12 cellular contexts compared by ENCODE assay signal in the genomic region with DNA sequence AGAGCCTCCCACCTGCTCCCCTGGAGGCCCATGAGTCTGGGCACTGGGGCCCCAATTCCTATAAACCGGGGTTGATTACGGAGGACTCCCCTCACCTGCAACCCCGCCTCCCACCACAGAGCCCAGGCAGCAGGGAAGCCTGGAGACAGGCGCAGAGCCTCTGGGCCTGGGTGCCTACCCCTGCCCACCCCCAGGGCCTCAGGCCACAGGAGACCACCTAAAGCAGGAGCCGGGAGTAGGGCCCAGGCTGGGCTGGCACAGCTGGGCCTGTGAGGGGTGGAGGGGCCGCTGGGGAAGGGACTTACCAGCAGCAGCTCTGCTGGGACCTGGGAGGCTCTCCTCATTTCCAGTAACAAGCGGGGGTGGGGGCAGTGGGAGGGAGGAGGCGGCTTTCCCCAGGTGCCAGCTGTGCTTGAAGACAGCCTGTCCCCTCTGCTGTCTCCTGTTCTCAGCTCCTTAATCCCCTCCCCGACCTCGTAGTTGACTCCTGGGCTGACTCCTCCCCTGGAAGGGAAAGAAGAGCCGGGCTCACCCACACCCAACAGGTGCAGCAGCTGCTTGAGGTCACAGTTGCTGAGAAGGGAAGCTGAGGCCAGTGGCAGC. TPM values are rescaled to one million over a fixed set of nuclear protein-coding genes. Genes with fewer than 3 reads are reported as not detected.
DNase-seq lines count a peak whose midpoint lies in the region; ATAC-seq and TF ChIP-seq lines count a peak whose summit lies in the region.
"Had no signal": no experiment of that assay in that cellular context is flagged by ENCODE, and none has a peak within 500 bp of the region (broad histone marks: within the 10 kb centered on the region; RNA-seq: fewer than 3 reads in every experiment).

No MANE protein-coding gene starts in this region.

- POLR2A ChIA-PET in CD8-positive, alpha-beta memory T cell (lab: Charles Lee) = no interaction called here

- no peaks in the 10 kb centered on the region for H3K36me3 ChIP-seq in CD8-positive, alpha-beta memory T cell (ENCODE audit: insufficient read depth, low read length)
- H3K36me3 ChIP-seq in KMS-11 (ENCODE audit: insufficient read depth) = no peaks in the 10 kb centered on the region
- no peaks in the 10 kb centered on the region for H3K36me3 ChIP-seq in lower lobe of right lung

- peaks cover 3 to 5% of the 10 kb centered on the region in 2 donors for H3K27me3 Mint-ChIP-seq in CD8-positive, alpha-beta memory T cell
- H3K27me3 Mint-ChIP-seq: activated naive CD8-positive, alpha-beta T cell treated with anti-CD3 and anti-CD28 coated beads, Interleukin-2, amount 50 U/mL, for 24 hours had no signal

- peak overlapping the region; percentile 51 for H3K27ac ChIP-seq in CD8-positive, alpha-beta memory T cell (ENCODE audit: low read depth, low read length)
- H3K27ac ChIP-seq in KMS-11 = peak overlapping the region; percentile 71
- no peak overlapping the region for H3K27ac ChIP-seq in lower lobe of right lung

- peak; percentile 33; the same call in 1 of the 2 replicates for TF ChIP-seq POLR2A in Raji (IDR thresholded peaks at IDR 0.05; ENCODE audit: insufficient read depth, low read depth, low read length)

- H3K4me3 ChIP-seq in CD8-positive, alpha-beta memory T cell (ENCODE audit: low read length) = no peak overlapping the region
- H3K4me3 ChIP-seq in KMS-11 (IDR thresholded peaks at IDR 0.05; ENCODE audit: insufficient read depth, low read depth, low read length) (no peak overlapping the region), lower lobe of right lung (no peak overlapping the region)

- peak overlapping the region; percentile 37; the same call in 1 of the 2 replicates for H2AFZ ChIP-seq in KMS-11 (ENCODE audit: low read depth)

- 0 out of 2 replicates have a peak, but pooled peaks cover 4% of the 10 kb centered on the region for H3K79me2 ChIP-seq in KMS-11 (ENCODE audit: insufficient read depth, low read depth)

- H3K4me2 ChIP-seq in KMS-11 = peak overlapping the region; percentile 86

- no peaks in the 10 kb centered on the region for H3K27me3 ChIP-seq in CD8-positive, alpha-beta memory T cell (ENCODE audit: insufficient read depth, low read length, poor library complexity, severe bottlenecking)
- H3K27me3 ChIP-seq in KMS-11 (ENCODE audit: insufficient read depth, low read depth) (no peaks in the 10 kb centered on the region), lower lobe of right lung (ENCODE audit: low read depth) (no peaks in the 10 kb centered on the region)

- no peaks in the 10 kb centered on the region for H3K4me1 ChIP-seq in CD8-positive, alpha-beta memory T cell (ENCODE audit: insufficient read depth, low read length)
- H3K4me1 ChIP-seq in KMS-11 (ENCODE audit: low read depth, poor library complexity, severe bottlenecking) (peaks cover 83% of the 10 kb centered on the region), lower lobe of right lung (no peaks in the 10 kb centered on the region)

- peak overlapping the region; percentile 57 for H3K9ac ChIP-seq in KMS-11

- intact Hi-C loops in lower lobe of right lung (cut with DNase I) = no loop called here

- H3K9me3 ChIP-seq in CD8-positive, alpha-beta memory T cell (ENCODE audit: low read length) = no peaks in the 10 kb centered on the region
- no peaks in the 10 kb centered on the region for H3K9me3 ChIP-seq in lower lobe of right lung

- no peak for DNase-seq in CD8-positive, alpha-beta memory T cell
- DNase-seq in lower lobe of right lung (no peak), OCI-M2 (lab: John Stamatoyannopoulos, UW; ENCODE audit: unreplicated experiment) (no peak), HPDE6-E6E7 (ENCODE audit: extremely low spot score) (no peak)
- DNase-seq: activated CD4-positive, alpha-beta T cell treated with anti-CD3 and anti-CD28 coated beads, Interleukin-2, amount 50 U/mL, for 1 hour; activated naive CD8-positive, alpha-beta T cell treated with anti-CD3 and anti-CD28 coated beads, Interleukin-2, amount 50 U/mL, for 24 hours; NCI-H345 had no signal

- H3K36me3 Mint-ChIP-seq in CD8-positive, alpha-beta memory T cell = no peaks in the 10 kb centered on the region

- no peaks in the 10 kb centered on the region for H3K9me3 Mint-ChIP-seq in CD8-positive, alpha-beta memory T cell
- H3K9me3 Mint-ChIP-seq: activated naive CD8-positive, alpha-beta T cell treated with anti-CD3 and anti-CD28 coated beads, Interleukin-2, amount 50 U/mL, for 24 hours had no signal

- no peak for TF ChIP-seq CTCF in KMS-11 (conservative IDR thresholded peaks at IDR 0.05; ENCODE audit: low read depth, low read length)
- TF ChIP-seq CTCF in lower lobe of right lung (IDR thresholded peaks at IDR 0.05) = no peak

- H3K4me3 Mint-ChIP-seq in CD8-positive, alpha-beta memory T cell = no peak overlapping the region
- H3K4me3 Mint-ChIP-seq: activated naive CD8-positive, alpha-beta T cell treated with anti-CD3 and anti-CD28 coated beads, Interleukin-2, amount 50 U/mL, for 24 hours had no signal

- peak; percentile 52 to 66 for ATAC-seq in lower lobe of right lung
- no peak for ATAC-seq in HG03469 (IDR thresholded peaks at IDR 0.05; ENCODE audit: unreplicated experiment)
- no peak for ATAC-seq in HG03045 (IDR thresholded peaks at IDR 0.05; ENCODE audit: unreplicated experiment)
- ATAC-seq: activated naive CD8-positive, alpha-beta T cell treated with anti-CD3 and anti-CD28 coated beads, Interleukin-2, amount 50 U/mL, for 24 hours had no signal

- no peak overlapping the region for H3K27ac Mint-ChIP-seq in CD8-positive, alpha-beta memory T cell
- H3K27ac Mint-ChIP-seq: activated naive CD8-positive, alpha-beta T cell treated with anti-CD3 and anti-CD28 coated beads, Interleukin-2, amount 50 U/mL, for 24 hours had no signal

- H3K4me1 Mint-ChIP-seq in CD8-positive, alpha-beta memory T cell = peaks cover 6 to 7% (median 7%) of the 10 kb centered on the region in 3 donors
- H3K4me1 Mint-ChIP-seq: activated naive CD8-positive, alpha-beta T cell treated with anti-CD3 and anti-CD28 coated beads, Interleukin-2, amount 50 U/mL, for 24 hours had no signal

- H4K20me1 ChIP-seq in KMS-11 (ENCODE audit: insufficient read depth) = no peaks in the 10 kb centered on the region

- CTCF ChIA-PET in CD8-positive, alpha-beta memory T cell (lab: Charles Lee) = no interaction called here

RNA-seq across cellular contexts. Expression of a gene that starts 46.8 kb away (rescaled TPM):
- not detected for total RNA-seq in CD8-positive, alpha-beta memory T cell
- not detected for polyA plus RNA-seq in CD8-positive, alpha-beta memory T cell
- total RNA-seq in lower lobe of right lung = not detected
- total RNA-seq: urinary bladder had no signal
- polyA plus RNA-seq: urinary bladder had no signal

Comparison
In these comparisons a context has a peak if more than half of its experiments do, and no peak if none do; other contexts are left out.
1. ATAC-seq: peak in lower lobe of right lung (2 of 2); none in HG03469 (single experiment) and HG03045 (single experiment).